16 cellular contexts compared by ENCODE assay signal in the genomic region with DNA sequence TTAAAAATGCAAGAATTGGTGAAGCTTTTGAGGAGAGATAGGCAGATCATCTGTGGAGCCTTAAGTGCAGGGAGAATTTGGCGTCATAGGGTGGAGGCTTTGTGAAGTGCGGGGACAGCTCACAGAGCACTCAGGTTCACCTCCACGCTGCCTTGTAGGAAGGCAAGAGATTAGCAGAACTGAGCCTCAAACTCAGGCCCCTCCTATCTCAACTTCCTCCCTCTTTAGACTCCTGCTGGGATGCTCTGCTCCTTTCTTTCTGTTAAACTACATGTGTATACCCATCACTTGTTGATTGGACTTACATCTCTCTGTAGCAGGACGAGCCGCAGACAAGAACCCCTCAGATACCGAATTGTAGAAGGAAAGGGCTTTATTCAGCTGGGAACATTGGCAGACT.
A peak's percentile ranks its signal among the peaks of the same experiment; 100 is the strongest.
DNase-seq lines count a peak whose midpoint lies in the region; TF ChIP-seq lines count a peak whose summit lies in the region.
"Had no signal": no experiment of that assay in that cellular context is flagged by ENCODE, and none has a peak within 500 bp of the region (broad histone marks: within the 10 kb centered on the region; RNA-seq: fewer than 3 reads in every experiment).

No MANE protein-coding gene starts in this region.

- no peak overlapping the region for H3K56ac ChIP-seq in mesendoderm (ENCODE audit: low read length)

- H3K9ac ChIP-seq in mesendoderm (ENCODE audit: low read length): no peak overlapping the region

- WGBS in mesendoderm (ENCODE audit: extremely low coverage, insufficient coverage, low lambda C conversion rate): no CpG with 5 or more reads among the region's 6 CpGs

- H2BK5ac ChIP-seq in mesendoderm (ENCODE audit: low read length): no peak overlapping the region

- no peak overlapping the region for H4K5ac ChIP-seq in mesendoderm (ENCODE audit: low read length)

- H4K8ac ChIP-seq in mesendoderm (ENCODE audit: low read depth, low read length): no peak overlapping the region

- H2AK5ac ChIP-seq in mesendoderm (ENCODE audit: low read length): no peak overlapping the region

- H3K4me1 Mint-ChIP-seq in IgD-negative memory B cell: peaks cover 41 to 59% (median 46%) of the 10 kb centered on the region in 3 donors
- H3K4me1 Mint-ChIP-seq in immature natural killer cell: peaks cover 0 to 2% of the 10 kb centered on the region in 2 donors

- peak overlapping the region in 2 of 3 donors; percentile 84 to 96 for H3K27ac Mint-ChIP-seq in IgD-negative memory B cell
- H3K27ac Mint-ChIP-seq in immature natural killer cell: no peak overlapping the region
- H3K27ac Mint-ChIP-seq: activated CD8-positive, alpha-beta T cell treated with anti-CD3 and anti-CD28 coated beads for 36 hours had no signal

- no peak overlapping the region for H2BK120ac ChIP-seq in mesendoderm (ENCODE audit: low read depth, low read length)

- H3K4me3 Mint-ChIP-seq in IgD-negative memory B cell (peak overlapping the region; percentile 9 to 78 (median 55)), immature natural killer cell (no peak overlapping the region)
- H3K4me3 Mint-ChIP-seq: activated CD8-positive, alpha-beta T cell treated with anti-CD3 and anti-CD28 coated beads for 36 hours; neural crest cell had no signal

- H2BK15ac ChIP-seq in mesendoderm (replicated peaks; ENCODE audit: low read depth): no peak overlapping the region

- no peaks in the 10 kb centered on the region for H3K36me3 Mint-ChIP-seq in IgD-negative memory B cell
- H3K36me3 Mint-ChIP-seq in immature natural killer cell: no peaks in the 10 kb centered on the region

- H3K79me1 ChIP-seq in mesendoderm (ENCODE audit: low read length): no peaks in the 10 kb centered on the region

- H3K18ac ChIP-seq in mesendoderm (ENCODE audit: low read length): no peak overlapping the region

- H3K4me2 ChIP-seq in mesendoderm (ENCODE audit: low read length): no peak overlapping the region

- no peak overlapping the region for H3K27ac ChIP-seq in mesendoderm (ENCODE audit: low read depth, low read length)
- H3K27ac ChIP-seq: adrenal gland, esophagus muscularis mucosa had no signal

- H3K36me3 ChIP-seq in GM06990 (ENCODE audit: control insufficient read depth, insufficient read depth, low read length) (no peaks in the 10 kb centered on the region), mesendoderm (ENCODE audit: control insufficient read depth, insufficient read depth, low read length) (no peaks in the 10 kb centered on the region)
- H3K36me3 ChIP-seq: adrenal gland, esophagus muscularis mucosa had no signal

- H3K4me1 ChIP-seq in mesendoderm (ENCODE audit: control insufficient read depth, low read depth, low read length): no peaks in the 10 kb centered on the region
- H3K4me1 ChIP-seq: adrenal gland had no signal

- H3K23ac ChIP-seq in mesendoderm (ENCODE audit: low read length): no peak overlapping the region

- no peaks in the 10 kb centered on the region for H3K79me2 ChIP-seq in mesendoderm (ENCODE audit: control insufficient read depth, insufficient read depth, low read length)

- H3K4ac ChIP-seq in mesendoderm (ENCODE audit: low read depth, low read length): no peak overlapping the region

- peak; percentile 35 for DNase-seq in GM06990 (ENCODE audit: extremely low read depth, insufficient read length)
- peak; percentile 60 for DNase-seq in OCI-M1 (lab: John Stamatoyannopoulos, UW)
- DNase-seq in mesendoderm: peak; percentile 26
- DNase-seq in stimulated activated naive CD4-positive, alpha-beta T cell treated with Interleukin-2 at 50 U/mL for 16 hours (lab: John Stamatoyannopoulos, UW): no peak
- DNase-seq in HPDE6-E6E7 (ENCODE audit: extremely low spot score): no peak
- no peak for DNase-seq in NCI-H146 (lab: John Stamatoyannopoulos, UW)
- no peak for DNase-seq in immature natural killer cell
- DNase-seq: activated CD8-positive, alpha-beta T cell treated with anti-CD3 and anti-CD28 coated beads for 36 hours; adrenal gland; GF-D8; IMR-90; mammary epithelial cell; NCI-H1417 treated with DMSO at 0.1 percent for 48 hours had no signal

- H3K9me3 Mint-ChIP-seq in IgD-negative memory B cell (no peaks in the 10 kb centered on the region), immature natural killer cell (no peaks in the 10 kb centered on the region)
- H3K9me3 Mint-ChIP-seq: activated CD8-positive, alpha-beta T cell treated with anti-CD3 and anti-CD28 coated beads for 36 hours had no signal

- TF ChIP-seq CTCF in GM06990 (IDR thresholded peaks at IDR 0.05; ENCODE audit: insufficient read depth, low read length, poor library complexity, severe bottlenecking): no peak

- no peaks in the 10 kb centered on the region for H3K27me3 Mint-ChIP-seq in IgD-negative memory B cell
- H3K27me3 Mint-ChIP-seq in immature natural killer cell (ENCODE audit: low read depth in 3 of 3): peaks cover 0 to 6% (median 5%) of the 10 kb centered on the region in 3 donors

- H3K27me3 ChIP-seq in GM06990 (replicated peaks; ENCODE audit: control insufficient read depth, insufficient read depth, low read length) (no peaks in the 10 kb centered on the region), mesendoderm (ENCODE audit: insufficient read depth, low read length, poor library complexity) (no peaks in the 10 kb centered on the region)
- H3K27me3 ChIP-seq: adrenal gland, esophagus muscularis mucosa had no signal

- no peak overlapping the region for H3K4me3 ChIP-seq in GM06990 (replicated peaks; ENCODE audit: low read depth, low read length)
- no peak overlapping the region for H3K4me3 ChIP-seq in mesendoderm (ENCODE audit: low read length)
- H3K4me3 ChIP-seq: adrenal gland, esophagus muscularis mucosa had no signal

Comparison
In these comparisons a context has a peak if more than half of its experiments do, and no peak if none do; other contexts are left out.
1. DNase-seq: peak in GM06990 (single experiment), OCI-M1 (single experiment) and mesendoderm (single experiment); none in stimulated activated naive CD4-positive, alpha-beta T cell treated with Interleukin-2 at 50 U/mL for 16 hours (single experiment), HPDE6-E6E7 (single experiment), NCI-H146 (single experiment) and immature natural killer cell (0 of 3).
2. H3K27ac Mint-ChIP-seq: peak in IgD-negative memory B cell (2 of 3); none in immature natural killer cell (0 of 6).
3. H3K4me3 Mint-ChIP-seq: peak in IgD-negative memory B cell (4 of 4); none in immature natural killer cell (0 of 5).